ENCODE assay signal across 8 cellular contexts in genomic region chr6:169752074-169752623, GRCh38. TPM values are rescaled to one million over a fixed set of nuclear protein-coding genes. Genes with fewer than 3 reads are reported as not detected.
DNase-seq lines count a peak whose midpoint lies in the region; ATAC-seq lines count a peak whose summit lies in the region.

No MANE protein-coding gene starts in this region.

- peak; percentile 67 for DNase-seq in NCI-H1105 treated with DMSO at 0.1 percent for 48 hours (lab: John Stamatoyannopoulos, UW)
- DNase-seq in NCI-H1105 (lab: John Stamatoyannopoulos, UW) = no peak
- peak; percentile 37 for DNase-seq in NCI-H69 (lab: John Stamatoyannopoulos, UW)
- peak; percentile 28 for DNase-seq in dermis blood vessel endothelial cell
- DNase-seq in naive thymus-derived CD8-positive, alpha-beta T cell = no peak
- DNase-seq in NCI-H1694 treated with DMSO at 0.1 percent for 48 hours (lab: John Stamatoyannopoulos, UW) = no peak
- DNase-seq in occipital lobe (lab: John Stamatoyannopoulos, UW) = no peak

- peaks cover 0 to 4% (median 0%) of the 10 kb centered on the region in 9 donors for H3K9me3 Mint-ChIP-seq in naive thymus-derived CD8-positive, alpha-beta T cell

- ATAC-seq in naive thymus-derived CD8-positive, alpha-beta T cell = peak in 1 of 2 donors; percentile 42
- ATAC-seq in HG02642 (IDR thresholded peaks at IDR 0.05; ENCODE audit: poor library complexity, unreplicated experiment) = no peak

- peaks cover 3 to 16% (median 7%) of the 10 kb centered on the region in 3 donors for H3K36me3 Mint-ChIP-seq in naive thymus-derived CD8-positive, alpha-beta T cell

- POLR2A ChIA-PET in naive thymus-derived CD8-positive, alpha-beta T cell (lab: Charles Lee) = interaction anchor here (0.6 to 7.8 kb wide), 11 partner anchors 11 to 832 kb away, joined by 3 to 112 read pairs (median 6); partner anchors contain the start of genes C6orf120, PDCD2, PHF10 and PSMB1

- H3K4me1 Mint-ChIP-seq in naive thymus-derived CD8-positive, alpha-beta T cell = peaks cover 20 to 41% (median 37%) of the 10 kb centered on the region in 4 donors

- peak overlapping the region; percentile 91 to 100 (median 98) for H3K27ac Mint-ChIP-seq in naive thymus-derived CD8-positive, alpha-beta T cell

- peak overlapping the region; percentile 86 to 100 (median 94) for H3K4me3 Mint-ChIP-seq in naive thymus-derived CD8-positive, alpha-beta T cell

- H3K27me3 Mint-ChIP-seq in naive thymus-derived CD8-positive, alpha-beta T cell = no peaks in the 10 kb centered on the region

RNA-seq across cellular contexts. Expression of gene ERMARD, which starts 0.7 kb away (rescaled TPM):
- 18.2 and 21.5 TPM in 2 replicates for total RNA-seq in dermis blood vessel endothelial cell
- 10 to 100 TPM; 38.7 to 41.5 TPM for total RNA-seq in naive thymus-derived CD8-positive, alpha-beta T cell
- polyA plus RNA-seq in naive thymus-derived CD8-positive, alpha-beta T cell = 10 to 100 TPM in 1 of 3 donors, 1 to 10 TPM in 2; 9.2 to 12.4 (median 9.2) TPM
- 25.3 TPM for total RNA-seq in occipital lobe

RNA-seq across cellular contexts. Expression of gene DYNLT2, which starts 0.8 kb away (rescaled TPM):
- total RNA-seq in dermis blood vessel endothelial cell (0.74 and 1.2 TPM in 2 replicates), occipital lobe (2.8 TPM)
- 1 to 10 TPM; 7.2 to 7.4 TPM for total RNA-seq in naive thymus-derived CD8-positive, alpha-beta T cell
- polyA plus RNA-seq in naive thymus-derived CD8-positive, alpha-beta T cell = under 1 TPM; 0.35 to 0.67 (median 0.63) TPM

RNA-seq across cellular contexts. Expression of gene PHF10, which starts 27.8 kb away (rescaled TPM):
- 44.9 and 53.2 TPM in 2 replicates for total RNA-seq in dermis blood vessel endothelial cell
- 100 to 1,000 TPM; 124 to 126 TPM for total RNA-seq in naive thymus-derived CD8-positive, alpha-beta T cell
- 10 to 100 TPM; 13.1 to 23.2 (median 13.7) TPM for polyA plus RNA-seq in naive thymus-derived CD8-positive, alpha-beta T cell
- 29.5 TPM for total RNA-seq in occipital lobe

RNA-seq across cellular contexts. Expression of gene C6orf120, which starts 50.2 kb away (rescaled TPM):
- total RNA-seq in dermis blood vessel endothelial cell (27.1 and 36.2 TPM in 2 replicates), occipital lobe (24.3 TPM)
- 10 to 100 TPM; 30.7 to 30.8 TPM for total RNA-seq in naive thymus-derived CD8-positive, alpha-beta T cell
- polyA plus RNA-seq in naive thymus-derived CD8-positive, alpha-beta T cell = 10 to 100 TPM in 1 of 3 donors, 1 to 10 TPM in 2; 7.9 to 10.1 (median 8.1) TPM

RNA-seq across cellular contexts. Expression of gene WDR27, which starts 50.3 kb away (rescaled TPM):
- 21.0 and 39.5 TPM in 2 replicates for total RNA-seq in dermis blood vessel endothelial cell
- 10 to 100 TPM; 74.1 to 80.9 TPM for total RNA-seq in naive thymus-derived CD8-positive, alpha-beta T cell
- polyA plus RNA-seq in naive thymus-derived CD8-positive, alpha-beta T cell = 1 to 10 TPM; 3.7 to 7.3 (median 6.4) TPM
- 31.5 TPM for total RNA-seq in occipital lobe

Comparison
In these comparisons a context has a peak if more than half of its experiments do, and no peak if none do; other contexts are left out.
1. DNase-seq: peak in NCI-H1105 treated with DMSO at 0.1 percent for 48 hours (single experiment), NCI-H69 (single experiment) and dermis blood vessel endothelial cell (single experiment); none in NCI-H1105 (single experiment), naive thymus-derived CD8-positive, alpha-beta T cell (0 of 10), NCI-H1694 treated with DMSO at 0.1 percent for 48 hours (single experiment) and occipital lobe (single experiment).